ENCODE assay signal across 17 cellular contexts in the genomic region with DNA sequence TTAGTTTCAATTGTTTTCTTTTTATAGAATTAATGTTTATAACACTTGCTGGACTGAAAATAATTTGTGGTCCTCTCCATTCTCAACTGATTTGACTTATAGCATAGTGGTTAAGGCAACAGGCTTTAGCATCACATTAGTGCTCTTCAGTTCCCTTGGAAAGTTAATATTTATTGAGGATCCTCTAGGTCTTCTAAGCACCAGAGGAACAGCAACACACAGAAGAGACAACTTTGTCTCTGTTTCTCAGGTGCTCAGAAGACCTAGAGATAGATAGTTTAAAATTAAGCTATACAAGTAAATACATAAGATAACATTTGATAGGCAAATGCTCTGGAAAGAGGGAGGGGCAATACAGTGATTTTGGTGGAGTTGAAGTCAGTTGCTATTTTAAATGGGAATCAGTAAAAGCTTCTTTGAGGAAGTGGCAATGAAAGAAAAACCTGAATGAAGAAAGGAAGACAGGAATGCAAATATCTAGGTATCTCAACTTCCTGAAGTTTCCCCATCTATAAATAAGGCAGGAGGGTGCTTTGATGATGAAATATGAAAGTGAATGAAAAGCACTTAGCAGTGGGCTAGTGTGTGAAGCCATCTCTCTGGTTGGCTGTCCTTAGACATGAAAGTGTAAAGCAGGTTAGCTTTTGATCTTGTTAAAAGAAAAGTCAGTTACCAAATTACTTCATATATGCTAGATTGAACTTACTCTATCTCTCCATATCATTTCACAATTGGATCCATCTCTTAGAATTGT. TPM values are rescaled to one million over a fixed set of nuclear protein-coding genes. Genes with fewer than 3 reads are reported as not detected.
DNase-seq lines count a peak whose midpoint lies in the region; ATAC-seq lines count a peak whose summit lies in the region.
"Had no signal": no experiment of that assay in that cellular context is flagged by ENCODE, and none has a peak within 500 bp of the region (broad histone marks: within the 10 kb centered on the region; RNA-seq: fewer than 3 reads in every experiment).

No MANE protein-coding gene starts in this region.

- no peaks in the 10 kb centered on the region for H3K36me3 Mint-ChIP-seq in memory B cell

- intact Hi-C loops in left colon (cut with DNase I, micrococcal nuclease), result no loop called here

- peaks cover 3% of the 10 kb centered on the region for H3K27me3 Mint-ChIP-seq in memory B cell

- H3K9me3 Mint-ChIP-seq in memory B cell, result no peaks in the 10 kb centered on the region
- H3K9me3 Mint-ChIP-seq: GM23338 had no signal

- peak; percentile 62 for DNase-seq in NCI-H82 (lab: John Stamatoyannopoulos, UW)
- no peak for DNase-seq in NCI-H82 treated with DMSO at 0.1 percent for 48 hours (lab: John Stamatoyannopoulos, UW; ENCODE audit: unreplicated experiment)
- DNase-seq in memory B cell (ENCODE audit: low spot score in 2 of 2), result no peak
- no peak for DNase-seq in left colon
- DNase-seq in activated CD4-positive, alpha-beta T cell treated with anti-CD3 and anti-CD28 coated beads, Interleukin-2, amount 50 U/mL, for 1 hour, result no peak
- DNase-seq in NCI-H128 (lab: John Stamatoyannopoulos, UW; ENCODE audit: unreplicated experiment), result no peak
- DNase-seq: activated CD4-positive, CD25-positive, alpha-beta regulatory T cell treated with anti-CD3 and anti-CD28 coated beads, Interleukin-2, amount 50 U/mL, for 72 hours; activated gamma-delta T cell treated with Interleukin-2 at 50 U/mL for 16 hours; foreskin keratinocyte; KG1; left lung; ovary had no signal

- H3K4me3 Mint-ChIP-seq in memory B cell, result no peak overlapping the region
- H3K4me3 Mint-ChIP-seq: GM23338 had no signal

- H3K27ac Mint-ChIP-seq in memory B cell, result no peak overlapping the region
- H3K27ac Mint-ChIP-seq: GM23338 had no signal

- H3K4me1 Mint-ChIP-seq in memory B cell, result peaks cover 15% of the 10 kb centered on the region

- ATAC-seq in GM21619 (IDR thresholded peaks at IDR 0.05; ENCODE audit: unreplicated experiment) (peak; percentile 93), HG03103 (IDR thresholded peaks at IDR 0.05; ENCODE audit: low read depth, unreplicated experiment) (peak; percentile 67), memory B cell (ENCODE audit: low read depth) (peak; percentile 64), left colon (no peak)
- ATAC-seq: foreskin keratinocyte, GM23338, left lung had no signal

RNA-seq across cellular contexts. Expression of gene NEUROD1, which starts 7.9 kb away (rescaled TPM):
- total RNA-seq in left colon, result 1 to 10 TPM; 2.2 to 3.3 TPM
- total RNA-seq: Daoy, foreskin keratinocyte, GM23338, left lung, ovary, SJCRH30 had no signal

RNA-seq across cellular contexts. Expression of gene CERKL, which starts 15.5 kb away (rescaled TPM):
- total RNA-seq in left colon, result under 1 TPM in 1 of 2 donors, not detected in 1; 0.31 TPM
- total RNA-seq: foreskin keratinocyte, SJCRH30 had no signal
